ENCODE assay signal across 1 cellular context in genomic region chr6:4134841-4135664, GRCh38.
TF ChIP-seq lines count a peak whose summit lies in the region.

Gene ECI2 (minus strand): TSS chr6:4135575. CDS start chr6:4135560, 15 bp downstream.

TF ChIP-seq in HepG2, 621 proteins besides CTCF, POLR2A, EP300 and RAD21 (continued from another document and continues in another):
- no peak for TF ChIP-seq GATAD2A (CRISPR knock-in tag; IDR thresholded peaks at IDR 0.05)
- peak; percentile 85; the same call in 1 of the 2 replicates for TF ChIP-seq ZNF850 (CRISPR knock-in tag; conservative IDR thresholded peaks at IDR 0.05)
- no peak for TF ChIP-seq PTBP1 (IDR thresholded peaks at IDR 0.05; ENCODE audit: low read depth, low read length, poor library complexity, severe bottlenecking)
- peak; percentile 69 for TF ChIP-seq PITX1 (CRISPR knock-in tag; IDR thresholded peaks at IDR 0.05)
- TF ChIP-seq GATA4 (IDR thresholded peaks at IDR 0.05; ENCODE audit: borderline replicate concordance, low read depth): peak; percentile 33; the same call in 1 of the 2 replicates
- 0 out of 2 replicates have a peak, but pooled peaks have one; percentile 58 for TF ChIP-seq ZSCAN20 (CRISPR knock-in tag; IDR thresholded peaks at IDR 0.05; ENCODE audit: borderline replicate concordance)
- TF ChIP-seq AGO2 (optimal IDR thresholded peaks at IDR 0.05; ENCODE audit: low read depth, low read length): peak; percentile 85
- TF ChIP-seq ZNF615 (CRISPR knock-in tag; IDR thresholded peaks at IDR 0.05; ENCODE audit: borderline replicate concordance): no peak
- no peak; the same call in 1 of the 2 replicates for TF ChIP-seq ZNF567 (CRISPR knock-in tag; IDR thresholded peaks at IDR 0.05; ENCODE audit: borderline replicate concordance)
- TF ChIP-seq FOSL1 (CRISPR knock-in tag; IDR thresholded peaks at IDR 0.05; ENCODE audit: borderline replicate concordance): no peak; the same call in 1 of the 2 replicates
- TF ChIP-seq ZNF280B (CRISPR knock-in tag; IDR thresholded peaks at IDR 0.05; ENCODE audit: borderline replicate concordance): peak; percentile 76; the same call in 1 of the 2 replicates
- no peak for TF ChIP-seq SOX13 (IDR thresholded peaks at IDR 0.05)
- peak in 1 of 2 experiments; percentile 41; a peak in 2 of 4 replicates for TF ChIP-seq SOX13 (CRISPR knock-in tag; conservative IDR thresholded peaks at IDR 0.05 in 1 of 2, IDR thresholded peaks at IDR 0.05 in 1 of 2)
- peak; percentile 49; the same call in 1 of the 2 replicates for TF ChIP-seq ZNF232 (CRISPR knock-in tag; IDR thresholded peaks at IDR 0.05; ENCODE audit: borderline replicate concordance)
- peak; percentile 91; the same call in 1 of the 2 replicates for TF ChIP-seq EEA1 (CRISPR knock-in tag; IDR thresholded peaks at IDR 0.05; ENCODE audit: borderline replicate concordance)
- peak; percentile 32; the same call in 1 of the 2 replicates for TF ChIP-seq ZNF703 (CRISPR knock-in tag; IDR thresholded peaks at IDR 0.05; ENCODE audit: borderline replicate concordance)
- peak; percentile 89; the same call in 1 of the 2 replicates for TF ChIP-seq FOXC1 (CRISPR knock-in tag; IDR thresholded peaks at IDR 0.05; ENCODE audit: borderline replicate concordance)
- TF ChIP-seq HOXA7 (CRISPR knock-in tag; IDR thresholded peaks at IDR 0.05): no peak
- TF ChIP-seq GLI4 (CRISPR knock-in tag; IDR thresholded peaks at IDR 0.05; ENCODE audit: borderline replicate concordance): peak; percentile 90; the same call in 1 of the 2 replicates
- TF ChIP-seq ZGPAT (CRISPR knock-in tag; IDR thresholded peaks at IDR 0.05): peak; percentile 79
- TF ChIP-seq TFE3 (CRISPR knock-in tag; IDR thresholded peaks at IDR 0.05): peak; percentile 46; the same call in 1 of the 2 replicates
- TF ChIP-seq ZNF512 (CRISPR knock-in tag; IDR thresholded peaks at IDR 0.05): peak; percentile 55; the same call in 1 of the 2 replicates
- peak; percentile 70 for TF ChIP-seq DRAP1 (CRISPR knock-in tag; IDR thresholded peaks at IDR 0.05)
- no peak for TF ChIP-seq ZNF34 (CRISPR knock-in tag; IDR thresholded peaks at IDR 0.05; ENCODE audit: borderline replicate concordance)
- 0 out of 2 replicates have a peak, but pooled peaks have one; percentile 76 for TF ChIP-seq REL (CRISPR knock-in tag; conservative IDR thresholded peaks at IDR 0.05)
- TF ChIP-seq SALL1 (CRISPR knock-in tag; IDR thresholded peaks at IDR 0.05): peak; percentile 89
- TF ChIP-seq ZNF180 (CRISPR knock-in tag; IDR thresholded peaks at IDR 0.05; ENCODE audit: borderline replicate concordance, low read depth): peak; percentile 34; the same call in 1 of the 2 replicates
- no peak; the same call in 1 of the 2 replicates for TF ChIP-seq CREBL2 (CRISPR knock-in tag; IDR thresholded peaks at IDR 0.05; ENCODE audit: borderline replicate concordance)
- TF ChIP-seq MTF2 (CRISPR knock-in tag; IDR thresholded peaks at IDR 0.05; ENCODE audit: borderline replicate concordance): no peak
- peak; percentile 55 for TF ChIP-seq FOXO1 (CRISPR knock-in tag; IDR thresholded peaks at IDR 0.05)
- peak; percentile 28; the same call in 1 of the 2 replicates for TF ChIP-seq BHLHE40 (IDR thresholded peaks at IDR 0.05; ENCODE audit: low read length)
- peak; percentile 92 for TF ChIP-seq ETV6 (CRISPR knock-in tag; conservative IDR thresholded peaks at IDR 0.05)
- TF ChIP-seq HMGXB4 (CRISPR knock-in tag; IDR thresholded peaks at IDR 0.05; ENCODE audit: borderline replicate concordance in 1 of 2, low read depth in 1 of 2): peak; percentile 81 to 82
- 0 out of 2 replicates have a peak, but pooled peaks have one; percentile 89 for TF ChIP-seq TMF1 (CRISPR knock-in tag; IDR thresholded peaks at IDR 0.05; ENCODE audit: low read depth)
- no peak for TF ChIP-seq ZMYM2 (CRISPR knock-in tag; IDR thresholded peaks at IDR 0.05)
- TF ChIP-seq NKX3-1 (CRISPR knock-in tag; IDR thresholded peaks at IDR 0.05): peak; percentile 55; the same call in 1 of the 2 replicates
- 0 out of 2 replicates have a peak, but pooled peaks have one; percentile 14 for TF ChIP-seq ZNF33A (CRISPR knock-in tag; IDR thresholded peaks at IDR 0.05; ENCODE audit: borderline replicate concordance)
- TF ChIP-seq AHR (CRISPR knock-in tag; IDR thresholded peaks at IDR 0.05): peak; percentile 66; the same call in 1 of the 2 replicates
- peak; percentile 84 for TF ChIP-seq ZNF501 (CRISPR knock-in tag; IDR thresholded peaks at IDR 0.05)
- TF ChIP-seq DBP (CRISPR knock-in tag; IDR thresholded peaks at IDR 0.05; ENCODE audit: not compliant biosample characterization): no peak
- no peak for TF ChIP-seq ZNF3 (CRISPR knock-in tag; IDR thresholded peaks at IDR 0.05)
- TF ChIP-seq ZMAT3 (CRISPR knock-in tag; conservative IDR thresholded peaks at IDR 0.05): peak; percentile 89
- TF ChIP-seq BRD4 (CRISPR knock-in tag; IDR thresholded peaks at IDR 0.05): peak; percentile 75; the same call in 1 of the 2 replicates
- TF ChIP-seq E2F1 (CRISPR knock-in tag; IDR thresholded peaks at IDR 0.05): peak; percentile 54
